In the genomic region with DNA sequence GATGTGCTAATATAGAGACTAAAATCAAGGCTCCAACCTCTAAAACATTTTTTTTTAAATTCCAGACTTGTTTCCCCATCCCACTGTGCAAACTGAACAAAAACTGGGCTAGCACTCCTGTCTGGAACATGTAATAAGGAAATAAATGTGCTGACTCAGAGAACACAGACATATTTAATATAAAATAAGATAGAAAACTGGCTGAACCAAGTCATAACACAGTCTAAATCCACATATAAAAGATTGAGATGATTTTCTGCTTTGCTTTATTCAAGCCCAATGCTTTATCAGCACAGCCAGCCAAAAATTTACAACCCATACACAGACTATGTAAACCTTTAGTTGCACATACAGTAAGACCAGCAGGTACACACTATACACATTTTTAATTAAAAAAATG, we compare ENCODE assay signal across 7 cellular contexts. TPM values are rescaled to one million over a fixed set of nuclear protein-coding genes. Genes with fewer than 3 reads are reported as not detected.
DNase-seq lines count a peak whose midpoint lies in the region; ATAC-seq, FAIRE-seq and TF ChIP-seq lines count a peak whose summit lies in the region.

No MANE protein-coding gene starts in this region.

- no peaks in the 10 kb centered on the region for H3K9me3 Mint-ChIP-seq in activated naive CD8-positive, alpha-beta T cell treated with anti-CD3 and anti-CD28 coated beads, Interleukin-2, amount 10 ng/mL, durations not matched to agents 7 days and 5 days

- DNase-seq in activated naive CD8-positive, alpha-beta T cell treated with anti-CD3 and anti-CD28 coated beads, Interleukin-2, amount 10 ng/mL, durations not matched to agents 7 days and 5 days: no peak
- DNase-seq in keratinocyte (ENCODE audit: low read depth, low spot score) (no peak), stomach (no peak), globus pallidus (ENCODE audit: low spot score) (no peak), amygdala (lab: John Stamatoyannopoulos, UW) (no peak), COLO829 (ENCODE audit: low spot score) (no peak)

- H2AFZ ChIP-seq in keratinocyte (ENCODE audit: control insufficient read depth, low read length): no peak overlapping the region

- H3K4me3 Mint-ChIP-seq in activated naive CD8-positive, alpha-beta T cell treated with anti-CD3 and anti-CD28 coated beads, Interleukin-2, amount 10 ng/mL, durations not matched to agents 7 days and 5 days: peak overlapping the region; percentile 94

- POLR2A ChIA-PET in activated naive CD8-positive, alpha-beta T cell treated with anti-CD3 and anti-CD28 coated beads, Interleukin-2, amount 10 ng/mL, durations not matched to agents 7 days and 5 days (lab: Charles Lee): no interaction called here

- H3K4me1 ChIP-seq in HUES64 (ENCODE audit: insufficient read depth, low read length): peaks cover 27% of the 10 kb centered on the region
- H3K4me1 ChIP-seq in keratinocyte (ENCODE audit: control insufficient read depth, extremely low read depth, insufficient read depth, low read length): peaks cover 15% of the 10 kb centered on the region
- H3K4me1 ChIP-seq in stomach: peaks cover 43 to 72% (median 55%) of the 10 kb centered on the region in 4 donors

- H3K9me3 ChIP-seq in HUES64 (ENCODE audit: insufficient read depth, low read depth, low read length) (no peaks in the 10 kb centered on the region), keratinocyte (ENCODE audit: control insufficient read depth, low read depth, low read length) (no peaks in the 10 kb centered on the region), stomach (no peaks in the 10 kb centered on the region)

- H3K9me1 ChIP-seq in keratinocyte (ENCODE audit: control insufficient read depth, extremely low read depth, insufficient read depth, low read length): no peaks in the 10 kb centered on the region

- H3K9ac ChIP-seq in HUES64 (ENCODE audit: low read depth, low read length): no peak overlapping the region
- peak overlapping the region; percentile 83 for H3K9ac ChIP-seq in keratinocyte (ENCODE audit: control insufficient read depth, extremely low read depth, insufficient read depth, low read length)

- H3K27ac Mint-ChIP-seq in activated naive CD8-positive, alpha-beta T cell treated with anti-CD3 and anti-CD28 coated beads, Interleukin-2, amount 10 ng/mL, durations not matched to agents 7 days and 5 days: no peak overlapping the region

- TF ChIP-seq POLR2A in stomach (IDR thresholded peaks at IDR 0.05): no peak

- H3K79me2 ChIP-seq in keratinocyte (ENCODE audit: control insufficient read depth, insufficient read depth, low read length): peaks cover 59% of the 10 kb centered on the region

- H3K36me3 ChIP-seq in HUES64 (ENCODE audit: insufficient read depth, low read length): peaks cover 5% of the 10 kb centered on the region; the same call in 1 of the 2 replicates
- H3K36me3 ChIP-seq in keratinocyte (ENCODE audit: control insufficient read depth in 2 of 2, extremely low read depth in 1 of 2, insufficient read depth in 2 of 2, low read length in 2 of 2): no peaks in the 10 kb centered on the region
- H3K36me3 ChIP-seq in stomach: peaks cover 0 to 3% (median 0%) of the 10 kb centered on the region in 4 donors

- H3K36me3 Mint-ChIP-seq in activated naive CD8-positive, alpha-beta T cell treated with anti-CD3 and anti-CD28 coated beads, Interleukin-2, amount 10 ng/mL, durations not matched to agents 7 days and 5 days: peaks cover 7% of the 10 kb centered on the region

- ATAC-seq in activated naive CD8-positive, alpha-beta T cell treated with anti-CD3 and anti-CD28 coated beads, Interleukin-2, amount 10 ng/mL, durations not matched to agents 7 days and 5 days (ENCODE audit: low read depth): no peak

- TF ChIP-seq CTCF in keratinocyte (optimal IDR thresholded peaks at IDR 0.05 in 1 of 3, IDR thresholded peaks at IDR 0.05 in 1 of 3, conservative IDR thresholded peaks at IDR 0.05 in 1 of 3; ENCODE audit: extremely low read depth in 1 of 3, insufficient read depth in 2 of 3, low read length in 3 of 3) (no peak), stomach (IDR thresholded peaks at IDR 0.05) (no peak)

- H3K4me3 ChIP-seq in HUES64 (ENCODE audit: low read length): peak overlapping the region; percentile 96
- H3K4me3 ChIP-seq in keratinocyte (ENCODE audit: control insufficient read depth in 2 of 3, extremely low read depth in 1 of 3, insufficient read depth in 2 of 3, low read depth in 1 of 3, low read length in 3 of 3): peak overlapping the region; percentile 92 to 96 (median 92)
- peak overlapping the region; percentile 92 to 100 (median 96) for H3K4me3 ChIP-seq in stomach

- no peak overlapping the region for H3K27ac ChIP-seq in HUES64 (ENCODE audit: low read depth, low read length)
- H3K27ac ChIP-seq in keratinocyte (ENCODE audit: control insufficient read depth, insufficient read depth, low read length): peak overlapping the region; percentile 72
- peak overlapping the region in 4 of 5 donors; percentile 100 for H3K27ac ChIP-seq in stomach

- dilution Hi-C loops in keratinocyte (cut with MboI; ENCODE audit: extremely low pct_ligation_motif_present, low sequenced_read_pairs): no loop called here

- H3K27me3 Mint-ChIP-seq in activated naive CD8-positive, alpha-beta T cell treated with anti-CD3 and anti-CD28 coated beads, Interleukin-2, amount 10 ng/mL, durations not matched to agents 7 days and 5 days: no peaks in the 10 kb centered on the region

- TF ChIP-seq EP300 in stomach (IDR thresholded peaks at IDR 0.05): no peak

- H3K4me2 ChIP-seq in keratinocyte (ENCODE audit: control insufficient read depth, extremely low read depth, insufficient read depth, low read depth, low read length): peak overlapping the region; percentile 100

- intact Hi-C loops in stomach (cut with DNase I; ENCODE audit: low total_unique reads): no loop called here

- H3K27me3 ChIP-seq in HUES64 (ENCODE audit: insufficient read depth, low read length): no peaks in the 10 kb centered on the region
- H3K27me3 ChIP-seq in keratinocyte (ENCODE audit: control insufficient read depth, extremely low read depth, insufficient read depth, low read length): no peaks in the 10 kb centered on the region
- no peaks in the 10 kb centered on the region for H3K27me3 ChIP-seq in stomach

- FAIRE-seq in keratinocyte (lab: Jason Lieb, UNC): no peak

- H3K4me1 Mint-ChIP-seq in activated naive CD8-positive, alpha-beta T cell treated with anti-CD3 and anti-CD28 coated beads, Interleukin-2, amount 10 ng/mL, durations not matched to agents 7 days and 5 days: peaks cover 41% of the 10 kb centered on the region

- peaks cover 4% of the 10 kb centered on the region for H4K20me1 ChIP-seq in keratinocyte (ENCODE audit: control insufficient read depth, extremely low read depth, insufficient read depth, low read length)

RNA-seq across cellular contexts. Expression of gene STAT3, which starts 1.5 kb away (rescaled TPM):
- 50.2 TPM for polyA plus RNA-seq in HUES64 (2013, experiment 1 of 2)
- polyA plus RNA-seq in HUES64 (2013, experiment 2 of 2): 47.3 TPM
- total RNA-seq in activated naive CD8-positive, alpha-beta T cell treated with anti-CD3 and anti-CD28 coated beads, Interleukin-2, amount 10 ng/mL, durations not matched to agents 7 days and 5 days: 100 to 1,000 TPM; 128 to 131 TPM
- polyA plus RNA-seq in keratinocyte (30.6 to 55.8 TPM (median 37.4 TPM) in 3 replicates), stomach (10 to 100 TPM; 31.3 to 46.6 (median 42.3) TPM)
- polyA plus RNA-seq in keratinocyte (2011; ENCODE audit: low read depth): 36.5 TPM
- polyA plus RNA-seq in keratinocyte (2011; cell fraction: cytosol; rRNA removed): 40.0 and 43.3 TPM in 2 replicates
- 68.3 and 77.9 TPM in 2 replicates for polyA plus RNA-seq in keratinocyte (2011; cell fraction: nucleus; rRNA removed)
- polyA plus RNA-seq in keratinocyte (2012; ENCODE audit: low replicate concordance): 44.6 and 57.8 TPM in 2 replicates
- polyA minus RNA-seq in keratinocyte: 70.0 to 118 TPM (median 78.5 TPM) in 3 replicates
- 59.5 TPM for polyA minus RNA-seq in keratinocyte (2011; cell fraction: cytosol; rRNA and poly(A)+ RNA removed)
- 45.8 and 80.0 TPM in 2 replicates for polyA minus RNA-seq in keratinocyte (2011; cell fraction: nucleus; rRNA and poly(A)+ RNA removed)
- 100 to 1,000 TPM in 4 of 5 donors, 10 to 100 TPM in 1; 70.4 to 207 (median 159) TPM for total RNA-seq in stomach

RNA-seq across cellular contexts. Expression of gene CAVIN1, which starts 36.3 kb away (rescaled TPM):
- polyA plus RNA-seq in HUES64 (2013, experiment 1 of 2): 12.7 TPM
- polyA plus RNA-seq in HUES64 (2013, experiment 2 of 2): 12.7 TPM
- 1 to 10 TPM; 5.1 to 5.3 TPM for total RNA-seq in activated naive CD8-positive, alpha-beta T cell treated with anti-CD3 and anti-CD28 coated beads, Interleukin-2, amount 10 ng/mL, durations not matched to agents 7 days and 5 days
- polyA plus RNA-seq in keratinocyte: 172 to 237 TPM (median 190 TPM) in 3 replicates
- polyA plus RNA-seq in keratinocyte (2011; ENCODE audit: low read depth): 43.7 TPM
- 134 and 236 TPM in 2 replicates for polyA plus RNA-seq in keratinocyte (2011; cell fraction: cytosol; rRNA removed)
- 203 and 264 TPM in 2 replicates for polyA plus RNA-seq in keratinocyte (2011; cell fraction: nucleus; rRNA removed)
- 65.9 and 369 TPM in 2 replicates for polyA plus RNA-seq in keratinocyte (2012; ENCODE audit: low replicate concordance)
- 128 to 158 TPM (median 146 TPM) in 3 replicates for polyA minus RNA-seq in keratinocyte
- 419 TPM for polyA minus RNA-seq in keratinocyte (2011; cell fraction: cytosol; rRNA and poly(A)+ RNA removed)
- 148 and 193 TPM in 2 replicates for polyA minus RNA-seq in keratinocyte (2011; cell fraction: nucleus; rRNA and poly(A)+ RNA removed)
- total RNA-seq in stomach: 100 to 1,000 TPM in 3 of 5 donors, 10 to 100 TPM in 2; 75.2 to 244 (median 162) TPM
- polyA plus RNA-seq in stomach: 100 to 1,000 TPM in 1 of 3 donors, 10 to 100 TPM in 2; 61.2 to 104 (median 94.2) TPM

Comparison
In these comparisons a context has a peak if more than half of its experiments do, and no peak if none do; other contexts are left out.
1. RNA of gene CAVIN1, which starts 36.3 kb away (total RNA-seq): 75.2 to 244 TPM in stomach; 5.1 to 5.3 TPM in activated naive CD8-positive, alpha-beta T cell treated with anti-CD3 and anti-CD28 coated beads, Interleukin-2, amount 10 ng/mL, durations not matched to agents 7 days and 5 days; every median in the first group is over 10 times any median in the second.
2. Peak in every context shown above with its lines, with median percentiles within 50 percentile points of each other: H3K4me3 ChIP-seq.